Comparison of ENCODE assay signal across 9 cellular contexts in the genomic region with DNA sequence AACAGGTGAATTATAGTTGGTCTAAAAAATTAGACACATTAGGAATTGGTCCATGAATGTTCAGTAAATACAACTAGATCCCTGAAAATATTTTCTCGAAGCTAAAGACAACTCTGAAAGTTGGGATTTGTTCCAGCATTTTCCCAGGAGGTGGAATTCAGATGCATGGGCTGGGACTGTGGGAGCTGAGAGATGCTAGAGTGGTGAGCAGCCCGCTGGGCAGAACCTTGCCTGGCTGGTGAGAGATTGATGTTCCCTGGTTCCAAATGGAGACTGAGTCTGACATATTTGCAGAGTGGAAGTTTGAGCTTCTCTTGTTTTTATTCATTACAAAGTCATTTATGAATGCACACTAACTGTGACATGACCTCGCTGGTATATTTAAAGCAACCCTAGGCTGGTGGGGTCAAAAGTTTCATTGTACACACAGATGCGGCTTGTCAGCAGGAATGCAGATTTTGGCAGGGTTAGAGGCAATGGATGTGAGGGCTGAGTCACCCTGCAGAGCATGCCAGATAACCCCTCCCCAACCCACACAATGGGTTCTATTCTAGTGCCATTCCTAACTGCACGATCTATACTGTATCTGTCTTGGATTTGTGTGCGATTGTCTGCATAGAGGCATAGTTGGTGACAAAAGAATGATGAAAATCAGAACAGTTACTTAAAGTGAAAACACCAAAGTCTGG. TPM values are rescaled to one million over a fixed set of nuclear protein-coding genes. Genes with fewer than 3 reads are reported as not detected.
DNase-seq lines count a peak whose midpoint lies in the region; ATAC-seq, FAIRE-seq and TF ChIP-seq lines count a peak whose summit lies in the region.
"Had no signal": no experiment of that assay in that cellular context is flagged by ENCODE, and none has a peak within 500 bp of the region (broad histone marks: within the 10 kb centered on the region; RNA-seq: fewer than 3 reads in every experiment).

No MANE protein-coding gene starts in this region.

- H3K4me3 Mint-ChIP-seq in activated CD8-positive, alpha-beta memory T cell treated with anti-CD3 and anti-CD28 coated beads, Interleukin-2, amount 10 ng/mL, durations not matched to agents 7 days and 5 days = no peak overlapping the region

- no peaks in the 10 kb centered on the region for H3K36me3 Mint-ChIP-seq in activated CD8-positive, alpha-beta memory T cell treated with anti-CD3 and anti-CD28 coated beads, Interleukin-2, amount 10 ng/mL, durations not matched to agents 7 days and 5 days

- no peak overlapping the region for H3K4me3 ChIP-seq in HFF-Myc (replicated peaks; ENCODE audit: low read depth, low read length)
- H3K4me3 ChIP-seq: Peyer's patch had no signal

- DNase-seq in HFF-Myc (ENCODE audit: extremely low read depth, low read depth) (peak; percentile 46), globus pallidus (ENCODE audit: low spot score) (peak; percentile 83), sciatic nerve (ENCODE audit: low spot score) (no peak), AML-193 (lab: John Stamatoyannopoulos, UW) (no peak), KBM-7 (no peak)
- no peak for DNase-seq in activated CD8-positive, alpha-beta memory T cell treated with anti-CD3 and anti-CD28 coated beads, Interleukin-2, amount 10 ng/mL, durations not matched to agents 7 days and 5 days
- DNase-seq: Peyer's patch had no signal

- peak; percentile 80 for FAIRE-seq in TTC549 (lab: Jason Lieb, UNC)

- peaks cover 2% of the 10 kb centered on the region for H3K4me1 Mint-ChIP-seq in activated CD8-positive, alpha-beta memory T cell treated with anti-CD3 and anti-CD28 coated beads, Interleukin-2, amount 10 ng/mL, durations not matched to agents 7 days and 5 days

- ATAC-seq in sciatic nerve (peak; percentile 30), HG03565 (IDR thresholded peaks at IDR 0.05; ENCODE audit: unreplicated experiment) (no peak)
- ATAC-seq in activated CD8-positive, alpha-beta memory T cell treated with anti-CD3 and anti-CD28 coated beads, Interleukin-2, amount 10 ng/mL, durations not matched to agents 7 days and 5 days = no peak

- TF ChIP-seq CTCF in HFF-Myc (IDR thresholded peaks at IDR 0.05; ENCODE audit: low read depth, low read length, missing control alignments) = no peak

- intact Hi-C loops in sciatic nerve (cut with DNase I) = no loop called here

- no peaks in the 10 kb centered on the region for H3K9me3 Mint-ChIP-seq in activated CD8-positive, alpha-beta memory T cell treated with anti-CD3 and anti-CD28 coated beads, Interleukin-2, amount 10 ng/mL, durations not matched to agents 7 days and 5 days (ENCODE audit: low read depth)

- CTCF ChIA-PET in activated CD8-positive, alpha-beta memory T cell treated with anti-CD3 and anti-CD28 coated beads, Interleukin-2, amount 10 ng/mL, durations not matched to agents 7 days and 5 days (lab: Charles Lee) = no interaction called here

- peaks cover 12% of the 10 kb centered on the region for H3K27me3 Mint-ChIP-seq in activated CD8-positive, alpha-beta memory T cell treated with anti-CD3 and anti-CD28 coated beads, Interleukin-2, amount 10 ng/mL, durations not matched to agents 7 days and 5 days

- in situ Hi-C loops in KBM-7 (cut with MboI; ENCODE audit: low pct_unique_long_range_greater_than_20kb, low sequenced_read_pairs) = no loop called here

- no peak overlapping the region for H3K27ac Mint-ChIP-seq in activated CD8-positive, alpha-beta memory T cell treated with anti-CD3 and anti-CD28 coated beads, Interleukin-2, amount 10 ng/mL, durations not matched to agents 7 days and 5 days

RNA-seq across cellular contexts. Expression of gene TMEM178A, which starts 23.5 kb away (rescaled TPM):
- 6.6 TPM for total RNA-seq in sciatic nerve
- not detected for total RNA-seq in activated CD8-positive, alpha-beta memory T cell treated with anti-CD3 and anti-CD28 coated beads, Interleukin-2, amount 10 ng/mL, durations not matched to agents 7 days and 5 days

Comparison
In these comparisons a context has a peak if more than half of its experiments do, and no peak if none do; other contexts are left out.
1. DNase-seq: peak in HFF-Myc (single experiment) and globus pallidus (single experiment); none in sciatic nerve (single experiment), activated CD8-positive, alpha-beta memory T cell treated with anti-CD3 and anti-CD28 coated beads, Interleukin-2, amount 10 ng/mL, durations not matched to agents 7 days and 5 days (single experiment), AML-193 (0 of 2) and KBM-7 (single experiment).